In the genomic region with DNA sequence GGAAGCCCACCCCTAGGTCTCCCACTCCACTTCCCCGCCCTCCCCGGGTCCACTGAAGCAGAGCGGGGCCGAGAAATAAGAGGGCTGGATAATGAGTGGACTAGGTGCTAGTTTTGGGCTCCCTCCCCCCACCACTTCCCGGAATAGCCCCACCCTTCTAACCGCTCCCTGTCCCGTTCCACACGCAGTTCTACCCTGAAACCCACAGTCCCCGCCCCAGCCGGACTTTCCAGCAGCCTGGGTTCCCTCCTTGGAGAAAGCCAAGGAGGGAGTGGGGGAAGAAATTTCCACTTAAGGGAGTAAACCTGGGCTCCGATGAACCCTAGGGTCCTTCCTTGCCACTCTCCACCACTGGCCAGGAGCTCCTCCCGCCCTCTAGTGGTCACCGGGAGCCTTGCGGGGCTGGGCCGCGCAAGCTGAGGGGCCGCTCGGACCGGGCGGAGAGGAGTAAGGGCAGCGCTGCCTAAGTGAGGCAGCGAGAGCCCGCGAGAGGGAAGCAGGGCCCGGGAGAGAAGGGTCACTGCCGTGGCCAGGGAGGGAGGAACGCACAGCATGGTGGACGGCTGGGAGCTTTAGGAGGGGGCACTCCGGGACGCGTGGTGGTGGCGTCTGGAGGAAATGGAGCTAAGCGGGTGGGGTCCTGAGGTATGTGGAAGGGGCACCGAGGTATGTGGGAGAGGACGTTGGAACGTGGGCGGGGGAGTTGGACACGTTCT, we compare ENCODE assay signal across 1 cellular context.
TF ChIP-seq lines count a peak whose summit lies in the region.

No MANE protein-coding gene starts in this region.

TF ChIP-seq in K562, 482 proteins besides CTCF, POLR2A, EP300 and RAD21 (continued from another document and continues in another):
- TF ChIP-seq, protein P1, sequence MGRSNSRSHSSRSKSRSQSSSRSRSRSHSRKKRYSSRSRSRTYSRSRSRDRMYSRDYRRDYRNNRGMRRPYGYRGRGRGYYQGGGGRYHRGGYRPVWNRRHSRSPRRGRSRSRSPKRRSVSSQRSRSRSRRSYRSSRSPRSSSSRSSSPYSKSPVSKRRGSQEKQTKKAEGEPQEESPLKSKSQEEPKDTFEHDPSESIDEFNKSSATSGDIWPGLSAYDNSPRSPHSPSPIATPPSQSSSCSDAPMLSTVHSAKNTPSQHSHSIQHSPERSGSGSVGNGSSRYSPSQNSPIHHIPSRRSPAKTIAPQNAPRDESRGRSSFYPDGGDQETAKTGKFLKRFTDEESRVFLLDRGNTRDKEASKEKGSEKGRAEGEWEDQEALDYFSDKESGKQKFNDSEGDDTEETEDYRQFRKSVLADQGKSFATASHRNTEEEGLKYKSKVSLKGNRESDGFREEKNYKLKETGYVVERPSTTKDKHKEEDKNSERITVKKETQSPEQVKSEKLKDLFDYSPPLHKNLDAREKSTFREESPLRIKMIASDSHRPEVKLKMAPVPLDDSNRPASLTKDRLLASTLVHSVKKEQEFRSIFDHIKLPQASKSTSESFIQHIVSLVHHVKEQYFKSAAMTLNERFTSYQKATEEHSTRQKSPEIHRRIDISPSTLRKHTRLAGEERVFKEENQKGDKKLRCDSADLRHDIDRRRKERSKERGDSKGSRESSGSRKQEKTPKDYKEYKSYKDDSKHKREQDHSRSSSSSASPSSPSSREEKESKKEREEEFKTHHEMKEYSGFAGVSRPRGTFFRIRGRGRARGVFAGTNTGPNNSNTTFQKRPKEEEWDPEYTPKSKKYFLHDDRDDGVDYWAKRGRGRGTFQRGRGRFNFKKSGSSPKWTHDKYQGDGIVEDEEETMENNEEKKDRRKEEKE (IDR thresholded peaks at IDR 0.05; ENCODE audit: borderline replicate concordance in 1 of 2, control insufficient read depth in 1 of 2, low read depth in 2 of 2, low read length in 1 of 2): peak in 1 of 2 experiments; percentile 78; a peak in 1 of 4 replicates
- TF ChIP-seq CHCHD3 (CRISPR knock-in tag; IDR thresholded peaks at IDR 0.05) (no peak), RBM34 (IDR thresholded peaks at IDR 0.05; ENCODE audit: borderline replicate concordance, insufficient read depth, low read length) (no peak), ZNF512 (tag; IDR thresholded peaks at IDR 0.05) (no peak), PRDM10 (IDR thresholded peaks at IDR 0.05; ENCODE audit: partially characterized antibody) (peak; percentile 47), ARID2 (IDR thresholded peaks at IDR 0.05) (0 out of 2 replicates have a peak, but pooled peaks have one; percentile 6), DDX20 (tag; IDR thresholded peaks at IDR 0.05; ENCODE audit: low read depth) (no peak), STAT5B (CRISPR knock-in tag; IDR thresholded peaks at IDR 0.05) (no peak), CHD2 (IDR thresholded peaks at IDR 0.05; ENCODE audit: low read depth, low read length) (peak; percentile 54; the same call in 1 of the 2 replicates), ZFP30 (CRISPR knock-in tag; IDR thresholded peaks at IDR 0.05; ENCODE audit: borderline replicate concordance) (no peak), ZNF280B (CRISPR knock-in tag; IDR thresholded peaks at IDR 0.05) (no peak), BACH1 (tag; IDR thresholded peaks at IDR 0.05) (no peak), ZFP1 (CRISPR knock-in tag; IDR thresholded peaks at IDR 0.05) (no peak)
- TF ChIP-seq, protein P2, sequence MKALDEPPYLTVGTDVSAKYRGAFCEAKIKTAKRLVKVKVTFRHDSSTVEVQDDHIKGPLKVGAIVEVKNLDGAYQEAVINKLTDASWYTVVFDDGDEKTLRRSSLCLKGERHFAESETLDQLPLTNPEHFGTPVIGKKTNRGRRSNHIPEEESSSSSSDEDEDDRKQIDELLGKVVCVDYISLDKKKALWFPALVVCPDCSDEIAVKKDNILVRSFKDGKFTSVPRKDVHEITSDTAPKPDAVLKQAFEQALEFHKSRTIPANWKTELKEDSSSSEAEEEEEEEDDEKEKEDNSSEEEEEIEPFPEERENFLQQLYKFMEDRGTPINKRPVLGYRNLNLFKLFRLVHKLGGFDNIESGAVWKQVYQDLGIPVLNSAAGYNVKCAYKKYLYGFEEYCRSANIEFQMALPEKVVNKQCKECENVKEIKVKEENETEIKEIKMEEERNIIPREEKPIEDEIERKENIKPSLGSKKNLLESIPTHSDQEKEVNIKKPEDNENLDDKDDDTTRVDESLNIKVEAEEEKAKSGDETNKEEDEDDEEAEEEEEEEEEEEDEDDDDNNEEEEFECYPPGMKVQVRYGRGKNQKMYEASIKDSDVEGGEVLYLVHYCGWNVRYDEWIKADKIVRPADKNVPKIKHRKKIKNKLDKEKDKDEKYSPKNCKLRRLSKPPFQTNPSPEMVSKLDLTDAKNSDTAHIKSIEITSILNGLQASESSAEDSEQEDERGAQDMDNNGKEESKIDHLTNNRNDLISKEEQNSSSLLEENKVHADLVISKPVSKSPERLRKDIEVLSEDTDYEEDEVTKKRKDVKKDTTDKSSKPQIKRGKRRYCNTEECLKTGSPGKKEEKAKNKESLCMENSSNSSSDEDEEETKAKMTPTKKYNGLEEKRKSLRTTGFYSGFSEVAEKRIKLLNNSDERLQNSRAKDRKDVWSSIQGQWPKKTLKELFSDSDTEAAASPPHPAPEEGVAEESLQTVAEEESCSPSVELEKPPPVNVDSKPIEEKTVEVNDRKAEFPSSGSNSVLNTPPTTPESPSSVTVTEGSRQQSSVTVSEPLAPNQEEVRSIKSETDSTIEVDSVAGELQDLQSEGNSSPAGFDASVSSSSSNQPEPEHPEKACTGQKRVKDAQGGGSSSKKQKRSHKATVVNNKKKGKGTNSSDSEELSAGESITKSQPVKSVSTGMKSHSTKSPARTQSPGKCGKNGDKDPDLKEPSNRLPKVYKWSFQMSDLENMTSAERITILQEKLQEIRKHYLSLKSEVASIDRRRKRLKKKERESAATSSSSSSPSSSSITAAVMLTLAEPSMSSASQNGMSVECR (CRISPR knock-in tag; IDR thresholded peaks at IDR 0.05): peak; percentile 35; the same call in 1 of the 2 replicates
- TF ChIP-seq, protein P3, sequence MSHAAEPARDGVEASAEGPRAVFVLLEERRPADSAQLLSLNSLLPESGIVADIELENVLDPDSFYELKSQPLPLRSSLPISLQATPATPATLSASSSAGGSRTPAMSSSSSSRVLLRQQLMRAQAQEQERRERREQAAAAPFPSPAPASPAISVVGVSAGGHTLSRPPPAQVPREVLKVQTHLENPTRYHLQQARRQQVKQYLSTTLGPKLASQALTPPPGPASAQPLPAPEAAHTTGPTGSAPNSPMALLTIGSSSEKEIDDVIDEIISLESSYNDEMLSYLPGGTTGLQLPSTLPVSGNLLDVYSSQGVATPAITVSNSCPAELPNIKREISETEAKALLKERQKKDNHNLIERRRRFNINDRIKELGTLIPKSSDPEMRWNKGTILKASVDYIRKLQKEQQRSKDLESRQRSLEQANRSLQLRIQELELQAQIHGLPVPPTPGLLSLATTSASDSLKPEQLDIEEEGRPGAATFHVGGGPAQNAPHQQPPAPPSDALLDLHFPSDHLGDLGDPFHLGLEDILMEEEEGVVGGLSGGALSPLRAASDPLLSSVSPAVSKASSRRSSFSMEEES (CRISPR knock-in tag; IDR thresholded peaks at IDR 0.05): no peak
- TF ChIP-seq, protein P4, sequence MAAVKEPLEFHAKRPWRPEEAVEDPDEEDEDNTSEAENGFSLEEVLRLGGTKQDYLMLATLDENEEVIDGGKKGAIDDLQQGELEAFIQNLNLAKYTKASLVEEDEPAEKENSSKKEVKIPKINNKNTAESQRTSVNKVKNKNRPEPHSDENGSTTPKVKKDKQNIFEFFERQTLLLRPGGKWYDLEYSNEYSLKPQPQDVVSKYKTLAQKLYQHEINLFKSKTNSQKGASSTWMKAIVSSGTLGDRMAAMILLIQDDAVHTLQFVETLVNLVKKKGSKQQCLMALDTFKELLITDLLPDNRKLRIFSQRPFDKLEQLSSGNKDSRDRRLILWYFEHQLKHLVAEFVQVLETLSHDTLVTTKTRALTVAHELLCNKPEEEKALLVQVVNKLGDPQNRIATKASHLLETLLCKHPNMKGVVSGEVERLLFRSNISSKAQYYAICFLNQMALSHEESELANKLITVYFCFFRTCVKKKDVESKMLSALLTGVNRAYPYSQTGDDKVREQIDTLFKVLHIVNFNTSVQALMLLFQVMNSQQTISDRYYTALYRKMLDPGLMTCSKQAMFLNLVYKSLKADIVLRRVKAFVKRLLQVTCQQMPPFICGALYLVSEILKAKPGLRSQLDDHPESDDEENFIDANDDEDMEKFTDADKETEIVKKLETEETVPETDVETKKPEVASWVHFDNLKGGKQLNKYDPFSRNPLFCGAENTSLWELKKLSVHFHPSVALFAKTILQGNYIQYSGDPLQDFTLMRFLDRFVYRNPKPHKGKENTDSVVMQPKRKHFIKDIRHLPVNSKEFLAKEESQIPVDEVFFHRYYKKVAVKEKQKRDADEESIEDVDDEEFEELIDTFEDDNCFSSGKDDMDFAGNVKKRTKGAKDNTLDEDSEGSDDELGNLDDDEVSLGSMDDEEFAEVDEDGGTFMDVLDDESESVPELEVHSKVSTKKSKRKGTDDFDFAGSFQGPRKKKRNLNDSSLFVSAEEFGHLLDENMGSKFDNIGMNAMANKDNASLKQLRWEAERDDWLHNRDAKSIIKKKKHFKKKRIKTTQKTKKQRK (IDR thresholded peaks at IDR 0.05; ENCODE audit: borderline replicate concordance, low read depth, low read length): no peak
- TF ChIP-seq, protein P5, sequence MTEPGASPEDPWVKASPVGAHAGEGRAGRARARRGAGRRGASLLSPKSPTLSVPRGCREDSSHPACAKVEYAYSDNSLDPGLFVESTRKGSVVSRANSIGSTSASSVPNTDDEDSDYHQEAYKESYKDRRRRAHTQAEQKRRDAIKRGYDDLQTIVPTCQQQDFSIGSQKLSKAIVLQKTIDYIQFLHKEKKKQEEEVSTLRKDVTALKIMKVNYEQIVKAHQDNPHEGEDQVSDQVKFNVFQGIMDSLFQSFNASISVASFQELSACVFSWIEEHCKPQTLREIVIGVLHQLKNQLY (CRISPR knock-in tag; conservative IDR thresholded peaks at IDR 0.05): no peak
- TF ChIP-seq, protein P6, sequence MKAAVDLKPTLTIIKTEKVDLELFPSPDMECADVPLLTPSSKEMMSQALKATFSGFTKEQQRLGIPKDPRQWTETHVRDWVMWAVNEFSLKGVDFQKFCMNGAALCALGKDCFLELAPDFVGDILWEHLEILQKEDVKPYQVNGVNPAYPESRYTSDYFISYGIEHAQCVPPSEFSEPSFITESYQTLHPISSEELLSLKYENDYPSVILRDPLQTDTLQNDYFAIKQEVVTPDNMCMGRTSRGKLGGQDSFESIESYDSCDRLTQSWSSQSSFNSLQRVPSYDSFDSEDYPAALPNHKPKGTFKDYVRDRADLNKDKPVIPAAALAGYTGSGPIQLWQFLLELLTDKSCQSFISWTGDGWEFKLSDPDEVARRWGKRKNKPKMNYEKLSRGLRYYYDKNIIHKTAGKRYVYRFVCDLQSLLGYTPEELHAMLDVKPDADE (conservative IDR thresholded peaks at IDR 0.05; ENCODE audit: control insufficient read depth, low read depth, low read length): no peak
